8 cellular contexts compared by ENCODE assay signal in the genomic region with DNA sequence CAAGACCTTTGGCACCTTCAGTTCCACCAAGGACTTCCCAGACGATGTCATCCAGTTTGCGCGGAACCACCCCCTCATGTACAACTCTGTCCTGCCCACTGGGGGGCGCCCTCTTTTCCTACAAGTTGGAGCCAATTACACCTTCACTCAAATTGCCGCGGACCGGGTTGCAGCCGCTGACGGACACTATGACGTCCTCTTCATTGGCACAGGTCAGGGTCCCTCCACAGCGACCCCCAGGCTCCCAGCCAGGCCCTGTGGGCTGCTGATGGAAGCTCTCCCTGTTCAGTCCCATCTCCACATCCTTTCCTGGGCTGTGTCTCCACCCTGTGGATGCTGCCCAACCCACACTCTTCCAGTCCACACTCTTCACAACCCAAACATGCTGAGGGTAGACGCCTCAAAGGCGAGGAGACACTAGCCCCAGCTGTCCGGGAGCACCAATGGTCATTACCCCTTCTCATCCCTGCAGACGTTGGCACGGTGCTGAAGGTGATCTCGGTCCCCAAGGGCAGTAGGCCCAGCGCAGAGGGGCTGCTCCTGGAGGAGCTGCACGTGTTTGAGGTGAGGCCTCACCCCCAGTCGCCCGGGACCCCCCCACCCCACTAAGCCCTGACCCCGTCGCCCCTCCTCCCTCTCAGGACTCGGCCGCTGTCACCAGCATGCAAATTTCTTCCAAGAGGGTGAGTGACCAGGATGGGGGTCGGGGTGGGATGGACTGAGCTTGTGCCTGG. TPM values are rescaled to one million over a fixed set of nuclear protein-coding genes. Genes with fewer than 3 reads are reported as not detected.
DNase-seq lines count a peak whose midpoint lies in the region; ATAC-seq, FAIRE-seq and TF ChIP-seq lines count a peak whose summit lies in the region.

No MANE protein-coding gene starts in this region.

- H3K36me3 ChIP-seq in GM23248 (ENCODE audit: low read depth) (no peaks in the 10 kb centered on the region), PC-9 (ENCODE audit: low read depth) (no peaks in the 10 kb centered on the region), pancreas (peaks cover 0 to 18% (median 5%) of the 10 kb centered on the region in 3 donors)

- H3K27ac ChIP-seq in GM23248, result no peak overlapping the region
- no peak overlapping the region for H3K27ac ChIP-seq in PC-9
- no peak overlapping the region for H3K27ac ChIP-seq in pancreas

- no peaks in the 10 kb centered on the region for H3K27me3 ChIP-seq in GM23248 (replicated peaks; ENCODE audit: insufficient read depth)
- H3K27me3 ChIP-seq in PC-9 (ENCODE audit: insufficient read depth, low read depth), result no peaks in the 10 kb centered on the region
- no peaks in the 10 kb centered on the region for H3K27me3 ChIP-seq in pancreas

- no TSS peak for BruUV-seq in PC-9 (replicated peaks; lab: Mats Ljungman, UMichigan)

- CTCF ChIA-PET in PC-9 (lab: Charles Lee), result interaction anchor here (0.6 kb wide), 1 partner anchor 10 kb away, joined by 3 read pairs; no protein-coding TSS in a partner anchor

- FAIRE-seq in pancreas (lab: Jason Lieb, UNC), result no peak

- H4K20me1 ChIP-seq in GM23248 (ENCODE audit: insufficient read depth), result no peaks in the 10 kb centered on the region
- no peaks in the 10 kb centered on the region for H4K20me1 ChIP-seq in PC-9 (ENCODE audit: insufficient read depth)

- H3K79me2 ChIP-seq in GM23248 (ENCODE audit: insufficient read depth) (no peaks in the 10 kb centered on the region), PC-9 (ENCODE audit: low read depth) (peaks cover 15% of the 10 kb centered on the region)

- H3K4me3 ChIP-seq in GM23248 (no peak overlapping the region), PC-9 (no peak overlapping the region), pancreas (no peak overlapping the region)

- H3K4me1 ChIP-seq in GM23248 (ENCODE audit: insufficient read depth), result peaks cover 11% of the 10 kb centered on the region
- peaks cover 33% of the 10 kb centered on the region for H3K4me1 ChIP-seq in PC-9 (replicated peaks; ENCODE audit: insufficient read depth)
- H3K4me1 ChIP-seq in pancreas, result peaks cover 4 to 14% (median 10%) of the 10 kb centered on the region in 3 donors

- no peak overlapping the region for H3K4me2 ChIP-seq in GM23248 (ENCODE audit: unreplicated experiment)
- H3K4me2 ChIP-seq in PC-9, result no peak overlapping the region

- DNase-seq in AG08396 (ENCODE audit: low spot score) (peak; percentile 68), GM23248 (peak; percentile 71), PC-9 (peak in 1 of 2 experiments; percentile 52), fibroblast of peridontal ligament (ENCODE audit: extremely low read depth) (peak; percentile 44), pancreas (peak in 3 of 6 donors; percentile 67 to 83 (median 69))
- peak; percentile 83 to 84 for DNase-seq in activated T-cell treated with anti-CD3 and anti-CD28 coated beads, Interleukin-2, amount 50 U/mL, for 48 hours

- H2AFZ ChIP-seq in GM23248 (no peak overlapping the region), PC-9 (no peak overlapping the region)

- H3K9me2 ChIP-seq in GM23248 (ENCODE audit: insufficient read depth) (no peaks in the 10 kb centered on the region), PC-9 (ENCODE audit: insufficient read depth) (no peaks in the 10 kb centered on the region)

- peak in 3 of 4 donors; percentile 19 to 41 (median 40) for ATAC-seq in pancreas
- no peak for ATAC-seq in HG02973 (IDR thresholded peaks at IDR 0.05; ENCODE audit: unreplicated experiment)
- no peak for ATAC-seq in HG02610 (IDR thresholded peaks at IDR 0.05; ENCODE audit: unreplicated experiment)

- peak; percentile 85 for TF ChIP-seq CTCF in PC-9 (conservative IDR thresholded peaks at IDR 0.05)
- peak; percentile 23 to 65 (median 46) for TF ChIP-seq CTCF in pancreas (IDR thresholded peaks at IDR 0.05)

- 58 to 59% methylated on average over 21 to 26 of the region's 26 CpGs for WGBS in GM23248 (ENCODE audit: low coverage in 1 of 2, low lambda C conversion rate in 2 of 2, missing lambda C conversion rate in 2 of 2), 2 experiments
- 61 to 63% methylated on average over 26 of the region's 26 CpGs for WGBS in pancreas, 2 donors

- in situ Hi-C loops in GM23248 (cut with MboI), result loop anchor here (5.0 kb wide), 1 partner anchor 77 kb away; no protein-coding TSS in a partner anchor

- H3K9me3 ChIP-seq in GM23248 (ENCODE audit: low read depth) (no peaks in the 10 kb centered on the region), PC-9 (ENCODE audit: insufficient read depth, low read depth) (no peaks in the 10 kb centered on the region), pancreas (no peaks in the 10 kb centered on the region)

- no peak overlapping the region for H3K9ac ChIP-seq in GM23248

- H3F3A ChIP-seq in GM23248 (ENCODE audit: insufficient read depth), result no peaks in the 10 kb centered on the region
- H3F3A ChIP-seq in PC-9 (ENCODE audit: insufficient read depth, low read depth), result peaks cover 17% of the 10 kb centered on the region

- intact Hi-C loops in PC-9 (cut with micrococcal nuclease; ENCODE audit: unreplicated experiment) (loop anchor here (1.0 to 5.0 kb wide), 2 partner anchors 50 to 152 kb away; no protein-coding TSS in a partner anchor), pancreas (cut with DNase I) (loop anchor here in 2 of 3 donors (5.0 kb wide), 2 partner anchors 47 to 82 kb away; a partner anchor contains a TSS)

- POLR2A ChIA-PET in PC-9 (lab: Charles Lee; ENCODE audit: unreplicated experiment), result no interaction called here

RNA-seq across cellular contexts. Expression of a gene that starts 4.3 kb away (rescaled TPM):
- not detected in 2 replicates for total RNA-seq in GM23248 (2014; rRNA removed; shearing (Covaris generic))
- polyA plus RNA-seq in GM23248 (2016; fragmentation: Nextera tagmentation; extraction: Ambion mirVana) (not detected in 2 replicates), pancreas (1 to 10 TPM in 1 of 2 donors, under 1 TPM in 1; 0.15 to 2.1 TPM)
- total RNA-seq in PC-9 (2021) (0.35 and 0.55 TPM in 2 replicates), pancreas (under 1 TPM in 1 of 6 donors, not detected in 5; 0.12 TPM)

RNA-seq across cellular contexts. Expression of a gene that starts 5.6 kb away (rescaled TPM):
- 8.8 and 13.3 TPM in 2 replicates for total RNA-seq in GM23248 (2014; rRNA removed; shearing (Covaris generic))
- 7.6 and 8.4 TPM in 2 replicates for polyA plus RNA-seq in GM23248 (2016; fragmentation: Nextera tagmentation; extraction: Ambion mirVana)
- 52.4 and 92.6 TPM in 2 replicates for total RNA-seq in PC-9 (2021)
- total RNA-seq in pancreas, result 10 to 100 TPM; 27.5 to 53.5 (median 33.2) TPM
- polyA plus RNA-seq in pancreas, result 100 to 1,000 TPM; 118 to 223 TPM

RNA-seq across cellular contexts. Expression of a gene that starts 17.7 kb away (rescaled TPM):
- 86.6 and 90.2 TPM in 2 replicates for total RNA-seq in GM23248 (2014; rRNA removed; shearing (Covaris generic))
- polyA plus RNA-seq in GM23248 (2016; fragmentation: Nextera tagmentation; extraction: Ambion mirVana), result 85.4 and 90.6 TPM in 2 replicates
- total RNA-seq in PC-9 (2021), result 93.1 and 118 TPM in 2 replicates
- 10 to 100 TPM; 47.1 to 81.6 (median 55.1) TPM for total RNA-seq in pancreas
- polyA plus RNA-seq in pancreas, result 100 to 1,000 TPM; 101 to 117 TPM

RNA-seq across cellular contexts. Expression of a gene that starts 24.7 kb away (rescaled TPM):
- 3.0 and 9.6 TPM in 2 replicates for total RNA-seq in GM23248 (2014; rRNA removed; shearing (Covaris generic))
- polyA plus RNA-seq in GM23248 (2016; fragmentation: Nextera tagmentation; extraction: Ambion mirVana) (5.7 and 7.6 TPM in 2 replicates), pancreas (1 to 10 TPM; 1.6 to 2.1 TPM)
- total RNA-seq in PC-9 (2021) (10.2 and 12.2 TPM in 2 replicates), pancreas (1 to 10 TPM in 1 of 6 donors, under 1 TPM in 5; 0.46 to 1.3 (median 0.65) TPM)

RNA-seq across cellular contexts. Expression of a gene that starts 24.7 kb away (rescaled TPM):
- total RNA-seq in GM23248 (2014; rRNA removed; shearing (Covaris generic)), result 7.8 and 10.2 TPM in 2 replicates
- polyA plus RNA-seq in GM23248 (2016; fragmentation: Nextera tagmentation; extraction: Ambion mirVana) (10.8 and 11.1 TPM in 2 replicates), pancreas (10 to 100 TPM; 13.0 to 15.6 TPM)
- total RNA-seq in PC-9 (2021) (25.2 and 25.7 TPM in 2 replicates), pancreas (1 to 10 TPM; 2.6 to 6.6 (median 5.0) TPM)

Comparison
In these comparisons a context has a peak if more than half of its experiments do, and no peak if none do; other contexts are left out.
1. ATAC-seq: peak in pancreas (3 of 4); none in HG02973 (single experiment) and HG02610 (single experiment).